19 cellular contexts compared by ENCODE assay signal in genomic region chrX:49250578-49250977, GRCh38. TPM values are rescaled to one million over a fixed set of nuclear protein-coding genes. Genes with fewer than 3 reads are reported as not detected.
"Had no signal": no experiment of that assay in that cellular context is flagged by ENCODE, and none has a peak within 500 bp of the region (broad histone marks: within the 10 kb centered on the region; RNA-seq: fewer than 3 reads in every experiment).

No MANE protein-coding gene starts in this region.

- H3K4me3 Mint-ChIP-seq: naive B cell, T-helper 17 cell had no signal

- DNase-seq: activated CD4-positive, alpha-beta T cell treated with anti-CD3 and anti-CD28 coated beads for 1 hour; activated naive CD4-positive, alpha-beta T cell treated with anti-CD3 and anti-CD28 coated beads, Interleukin-2, amount 50 U/mL, for 16 hours; brain microvascular endothelial cell; cerebellar nuclear complex; naive B cell; occipital lobe; SHP77 treated with DMSO at 0.1 percent for 48 hours; sigmoid colon; stimulated activated CD4-positive, alpha-beta T cell treated with anti-CD3 and anti-CD28 coated beads, Interleukin-2, amount 100 ng/mL, for 24 hours; stimulated activated naive CD4-positive, alpha-beta T cell; T-helper 17 cell; upper lobe of left lung had no signal

- H3K27me3 ChIP-seq: brain microvascular endothelial cell, esophagus muscularis mucosa, sigmoid colon, upper lobe of left lung had no signal

- H3K9me3 ChIP-seq: esophagus muscularis mucosa, sigmoid colon, upper lobe of left lung had no signal

- H3K27me3 Mint-ChIP-seq: naive B cell, T-helper 17 cell had no signal

- H3K4me3 ChIP-seq: esophagus muscularis mucosa, sigmoid colon, upper lobe of left lung had no signal

- ATAC-seq: T-helper 17 cell had no signal

- H3K27ac Mint-ChIP-seq: activated T-helper 2 cell treated with anti-CD3 and anti-CD28 coated beads, Interferon-gamma antibody, Interleukin-2, Interleukin-4, amounts not matched to agents 10 μg/mL and 5 μg/mL and 100 μg/mL, durations not matched to agents 14 hours and 24 hours and 36 hours; T-helper 17 cell had no signal

- H3K27ac ChIP-seq: brain microvascular endothelial cell, esophagus muscularis mucosa, sigmoid colon, upper lobe of left lung had no signal

- H3K36me3 ChIP-seq: brain microvascular endothelial cell had no signal

- H3K4me1 ChIP-seq: esophagus muscularis mucosa, sigmoid colon, upper lobe of left lung had no signal

- H3K9me3 Mint-ChIP-seq: activated T-helper 2 cell treated with anti-CD3 and anti-CD28 coated beads, Interferon-gamma antibody, Interleukin-2, Interleukin-4, amounts not matched to agents 10 μg/mL and 5 μg/mL and 100 μg/mL, durations not matched to agents 14 hours and 24 hours and 36 hours had no signal

RNA-seq across cellular contexts. Expression of gene FOXP3, which starts 13.9 kb away (rescaled TPM):
- total RNA-seq: dermis microvascular lymphatic vessel endothelial cell, esophagus muscularis mucosa, lung microvascular endothelial cell, pulmonary artery endothelial cell, sigmoid colon had no signal

RNA-seq across cellular contexts. Expression of gene CACNA1F, which starts 17.4 kb away (rescaled TPM):
- total RNA-seq: fibroblast of villous mesenchyme, occipital lobe, pulmonary artery endothelial cell, temporal lobe had no signal

RNA-seq across cellular contexts. Expression of gene SYP, which starts 50.6 kb away (rescaled TPM):
- total RNA-seq: fibroblast of villous mesenchyme had no signal
